Comparison of ENCODE assay signal across 9 cellular contexts in the genomic region with DNA sequence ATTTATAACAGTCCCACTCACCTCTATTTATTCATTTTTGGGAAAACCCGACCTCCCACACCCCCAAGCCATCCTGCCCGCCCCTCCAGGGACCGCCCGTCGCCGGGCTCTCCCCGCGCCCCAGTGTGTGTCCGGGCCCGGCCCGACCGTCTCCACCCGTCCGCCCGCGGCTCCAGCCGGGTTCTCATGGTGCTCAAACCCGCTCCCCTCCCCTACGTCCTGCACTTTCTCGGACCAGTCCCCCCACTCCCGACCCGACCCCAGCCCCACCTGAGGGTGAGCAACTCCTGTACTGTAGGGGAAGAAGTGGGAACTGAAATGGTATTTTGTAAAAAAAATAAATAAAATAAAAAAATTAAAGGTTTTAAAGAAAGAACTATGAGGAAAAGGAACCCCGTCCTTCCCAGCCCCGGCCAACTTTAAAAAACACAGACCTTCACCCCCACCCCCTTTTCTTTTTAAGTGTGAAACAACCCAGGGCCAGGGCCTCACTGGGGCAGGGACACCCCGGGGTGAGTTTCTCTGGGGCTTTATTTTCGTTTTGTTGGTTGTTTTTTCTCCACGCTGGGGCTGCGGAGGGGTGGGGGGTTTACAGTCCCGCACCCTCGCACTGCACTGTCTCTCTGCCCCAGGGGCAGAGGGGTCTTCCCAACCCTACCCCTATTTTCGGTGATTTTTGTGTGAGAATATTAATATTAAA. TPM values are rescaled to one million over a fixed set of nuclear protein-coding genes. Genes with fewer than 3 reads are reported as not detected.
A peak's percentile ranks its signal among the peaks of the same experiment; 100 is the strongest.
DNase-seq lines count a peak whose midpoint lies in the region; ATAC-seq and TF ChIP-seq lines count a peak whose summit lies in the region.
"Had no signal": no experiment of that assay in that cellular context is flagged by ENCODE, and none has a peak within 500 bp of the region (broad histone marks: within the 10 kb centered on the region; RNA-seq: fewer than 3 reads in every experiment).

No MANE protein-coding gene starts in this region.

- ATAC-seq in gastroesophageal sphincter, result no peak
- no peak for ATAC-seq in GM18861 (IDR thresholded peaks at IDR 0.05; ENCODE audit: unreplicated experiment)
- ATAC-seq: A549 had no signal

- intact Hi-C loops in posterior vena cava (cut with DNase I), result loop anchor here in 1 of 2 donors (10.0 kb wide), 1 partner anchor 109 kb away; no protein-coding TSS in a partner anchor

- no peaks in the 10 kb centered on the region for H3K27me3 ChIP-seq in gastroesophageal sphincter
- H3K27me3 ChIP-seq: transverse colon had no signal

- TF ChIP-seq EP300 in gastroesophageal sphincter (IDR thresholded peaks at IDR 0.05), result no peak

- TF ChIP-seq POLR2A in gastroesophageal sphincter (IDR thresholded peaks at IDR 0.05), result no peak

- peaks cover 0 to 51% of the 10 kb centered on the region in 2 donors for H3K36me3 ChIP-seq in gastroesophageal sphincter

- no peaks in the 10 kb centered on the region for H3K9me3 ChIP-seq in gastroesophageal sphincter
- H3K9me3 ChIP-seq: A549, transverse colon had no signal

- no peak for TF ChIP-seq CTCF in gastroesophageal sphincter (IDR thresholded peaks at IDR 0.05)

- 62 to 70% methylated on average over 6 to 22 of the region's 31 CpGs for WGBS in gastroesophageal sphincter (ENCODE audit: low coverage in 1 of 2), 2 donors

- peak; percentile 55 for DNase-seq in activated CD8-positive, alpha-beta memory T cell treated with anti-CD3 and anti-CD28 coated beads for 24 hours
- no peak for DNase-seq in activated CD8-positive, alpha-beta memory T cell treated with anti-CD3 and anti-CD28 coated beads, Interleukin-2, amount 50 U/mL, for 48 hours
- DNase-seq in posterior vena cava (ENCODE audit: low spot score), result peak; percentile 79
- no peak for DNase-seq in NCI-H82 treated with DMSO at 0.1 percent for 48 hours (lab: John Stamatoyannopoulos, UW; ENCODE audit: unreplicated experiment)
- DNase-seq: NCI-H2107, transverse colon had no signal

- peak overlapping the region in 3 of 4 donors; percentile 88 to 96 (median 95) for H3K27ac ChIP-seq in gastroesophageal sphincter
- H3K27ac ChIP-seq: A549 had no signal

- peaks cover 3 to 62% (median 27%) of the 10 kb centered on the region in 3 donors for H3K4me1 ChIP-seq in gastroesophageal sphincter

- H3K4me3 ChIP-seq in gastroesophageal sphincter, result peak overlapping the region in 1 of 2 donors; percentile 57
- H3K4me3 ChIP-seq: A549 had no signal

RNA-seq across cellular contexts. Expression of a gene that starts 0.6 kb away (rescaled TPM):
- total RNA-seq in gastroesophageal sphincter, result 10 to 100 TPM in 3 of 4 donors, 1 to 10 TPM in 1; 6.5 to 41.6 (median 29.6) TPM
- 10 to 100 TPM; 17.5 to 26.1 TPM for total RNA-seq in posterior vena cava

RNA-seq across cellular contexts. Expression of a gene that starts 3.1 kb away (rescaled TPM):
- 10 to 100 TPM; 60.5 to 84.7 (median 69.8) TPM for total RNA-seq in gastroesophageal sphincter
- total RNA-seq in posterior vena cava, result 10 to 100 TPM; 65.2 to 79.7 TPM

RNA-seq across cellular contexts. Expression of a gene that starts 3.6 kb away (rescaled TPM):
- total RNA-seq in gastroesophageal sphincter (10 to 100 TPM; 12.0 to 18.7 (median 13.7) TPM), posterior vena cava (1 to 10 TPM; 8.9 TPM)

RNA-seq across cellular contexts. Expression of a gene that starts 20.2 kb away (rescaled TPM):
- total RNA-seq in gastroesophageal sphincter (10 to 100 TPM in 3 of 4 donors, 1 to 10 TPM in 1; 5.7 to 16.2 (median 15.6) TPM), posterior vena cava (10 to 100 TPM; 21.0 to 29.0 TPM)

RNA-seq across cellular contexts. Expression of a gene that starts 34.4 kb away (rescaled TPM):
- total RNA-seq in gastroesophageal sphincter (100 to 1,000 TPM in 3 of 4 donors, 10 to 100 TPM in 1; 56.7 to 134 (median 120) TPM), posterior vena cava (100 to 1,000 TPM in 1 of 2 donors, 10 to 100 TPM in 1; 67.4 to 105 TPM)

Comparison
In these comparisons a context has a peak if more than half of its experiments do, and no peak if none do; other contexts are left out.
1. DNase-seq: peak in activated CD8-positive, alpha-beta memory T cell treated with anti-CD3 and anti-CD28 coated beads for 24 hours (single experiment) and posterior vena cava (single experiment); none in activated CD8-positive, alpha-beta memory T cell treated with anti-CD3 and anti-CD28 coated beads, Interleukin-2, amount 50 U/mL, for 48 hours (single experiment) and NCI-H82 treated with DMSO at 0.1 percent for 48 hours (single experiment).